ENCODE assay signal across 1 cellular context in the genomic region with DNA sequence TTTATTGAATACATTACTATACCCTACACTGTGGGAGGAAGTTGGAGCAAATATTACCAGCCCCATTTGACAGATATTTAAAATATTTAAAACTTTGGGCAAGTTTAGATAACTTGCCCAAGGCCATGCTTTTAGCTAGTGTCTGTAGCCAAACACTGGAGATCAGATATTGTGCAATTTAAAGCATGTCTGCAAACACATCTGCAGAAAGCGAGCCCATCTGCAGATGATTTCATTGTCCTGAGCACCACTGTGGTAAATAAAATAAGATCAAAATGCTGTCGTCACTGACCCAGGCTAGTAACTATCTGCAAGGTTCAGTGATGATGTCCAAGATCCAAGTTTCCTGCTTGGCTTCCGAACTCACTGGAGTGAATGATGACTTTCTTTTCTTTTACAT.
TF ChIP-seq lines count a peak whose summit lies in the region.

No MANE protein-coding gene starts in this region.

TF ChIP-seq in HepG2, 621 proteins besides CTCF, POLR2A, EP300 and RAD21 (continues in another document):
- TF ChIP-seq HOXA5 (CRISPR knock-in tag; IDR thresholded peaks at IDR 0.05) (0 out of 2 replicates have a peak, but pooled peaks have one; percentile 14), CREM (IDR thresholded peaks at IDR 0.05) (peak; percentile 29; the same call in 1 of the 2 replicates), CREM (CRISPR knock-in tag; IDR thresholded peaks at IDR 0.05) (no peak), ZNF672 (CRISPR knock-in tag; IDR thresholded peaks at IDR 0.05) (no peak), CEBPG (CRISPR knock-in tag; IDR thresholded peaks at IDR 0.05) (peak; percentile 91), ZNF430 (CRISPR knock-in tag; IDR thresholded peaks at IDR 0.05) (0 out of 2 replicates have a peak, but pooled peaks have one; percentile 5), ZSCAN21 (CRISPR knock-in tag; IDR thresholded peaks at IDR 0.05; ENCODE audit: borderline replicate concordance) (no peak), SOX5 (CRISPR knock-in tag; IDR thresholded peaks at IDR 0.05; ENCODE audit: borderline replicate concordance) (peak; percentile 56; the same call in 1 of the 2 replicates), SOX6 (IDR thresholded peaks at IDR 0.05) (no peak), SOX6 (CRISPR knock-in tag; IDR thresholded peaks at IDR 0.05) (peak; percentile 59; the same call in 1 of the 2 replicates), NFIC (IDR thresholded peaks at IDR 0.05; ENCODE audit: low read length) (0 out of 2 replicates have a peak, but pooled peaks have one; percentile 29), ZNF354B (CRISPR knock-in tag; IDR thresholded peaks at IDR 0.05) (no peak), ZMYM3 (CRISPR knock-in tag; IDR thresholded peaks at IDR 0.05) (no peak), PPARG (CRISPR knock-in tag; conservative IDR thresholded peaks at IDR 0.05) (0 out of 2 replicates have a peak, but pooled peaks have one; percentile 11), TAF1 (CRISPR knock-in tag; IDR thresholded peaks at IDR 0.05) (no peak), MTA1 (CRISPR knock-in tag; IDR thresholded peaks at IDR 0.05; ENCODE audit: borderline replicate concordance) (no peak), ETV5 (CRISPR knock-in tag; IDR thresholded peaks at IDR 0.05; ENCODE audit: borderline replicate concordance) (0 out of 2 replicates have a peak, but pooled peaks have one; percentile 6)
- TF ChIP-seq, protein P1, sequence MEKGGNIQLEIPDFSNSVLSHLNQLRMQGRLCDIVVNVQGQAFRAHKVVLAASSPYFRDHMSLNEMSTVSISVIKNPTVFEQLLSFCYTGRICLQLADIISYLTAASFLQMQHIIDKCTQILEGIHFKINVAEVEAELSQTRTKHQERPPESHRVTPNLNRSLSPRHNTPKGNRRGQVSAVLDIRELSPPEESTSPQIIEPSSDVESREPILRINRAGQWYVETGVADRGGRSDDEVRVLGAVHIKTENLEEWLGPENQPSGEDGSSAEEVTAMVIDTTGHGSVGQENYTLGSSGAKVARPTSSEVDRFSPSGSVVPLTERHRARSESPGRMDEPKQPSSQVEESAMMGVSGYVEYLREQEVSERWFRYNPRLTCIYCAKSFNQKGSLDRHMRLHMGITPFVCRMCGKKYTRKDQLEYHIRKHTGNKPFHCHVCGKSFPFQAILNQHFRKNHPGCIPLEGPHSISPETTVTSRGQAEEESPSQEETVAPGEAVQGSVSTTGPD (CRISPR knock-in tag; IDR thresholded peaks at IDR 0.05) = no peak
- TF ChIP-seq, protein P2, sequence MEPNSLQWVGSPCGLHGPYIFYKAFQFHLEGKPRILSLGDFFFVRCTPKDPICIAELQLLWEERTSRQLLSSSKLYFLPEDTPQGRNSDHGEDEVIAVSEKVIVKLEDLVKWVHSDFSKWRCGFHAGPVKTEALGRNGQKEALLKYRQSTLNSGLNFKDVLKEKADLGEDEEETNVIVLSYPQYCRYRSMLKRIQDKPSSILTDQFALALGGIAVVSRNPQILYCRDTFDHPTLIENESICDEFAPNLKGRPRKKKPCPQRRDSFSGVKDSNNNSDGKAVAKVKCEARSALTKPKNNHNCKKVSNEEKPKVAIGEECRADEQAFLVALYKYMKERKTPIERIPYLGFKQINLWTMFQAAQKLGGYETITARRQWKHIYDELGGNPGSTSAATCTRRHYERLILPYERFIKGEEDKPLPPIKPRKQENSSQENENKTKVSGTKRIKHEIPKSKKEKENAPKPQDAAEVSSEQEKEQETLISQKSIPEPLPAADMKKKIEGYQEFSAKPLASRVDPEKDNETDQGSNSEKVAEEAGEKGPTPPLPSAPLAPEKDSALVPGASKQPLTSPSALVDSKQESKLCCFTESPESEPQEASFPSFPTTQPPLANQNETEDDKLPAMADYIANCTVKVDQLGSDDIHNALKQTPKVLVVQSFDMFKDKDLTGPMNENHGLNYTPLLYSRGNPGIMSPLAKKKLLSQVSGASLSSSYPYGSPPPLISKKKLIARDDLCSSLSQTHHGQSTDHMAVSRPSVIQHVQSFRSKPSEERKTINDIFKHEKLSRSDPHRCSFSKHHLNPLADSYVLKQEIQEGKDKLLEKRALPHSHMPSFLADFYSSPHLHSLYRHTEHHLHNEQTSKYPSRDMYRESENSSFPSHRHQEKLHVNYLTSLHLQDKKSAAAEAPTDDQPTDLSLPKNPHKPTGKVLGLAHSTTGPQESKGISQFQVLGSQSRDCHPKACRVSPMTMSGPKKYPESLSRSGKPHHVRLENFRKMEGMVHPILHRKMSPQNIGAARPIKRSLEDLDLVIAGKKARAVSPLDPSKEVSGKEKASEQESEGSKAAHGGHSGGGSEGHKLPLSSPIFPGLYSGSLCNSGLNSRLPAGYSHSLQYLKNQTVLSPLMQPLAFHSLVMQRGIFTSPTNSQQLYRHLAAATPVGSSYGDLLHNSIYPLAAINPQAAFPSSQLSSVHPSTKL (CRISPR knock-in tag; IDR thresholded peaks at IDR 0.05) = peak; percentile 76
- TF ChIP-seq, protein P3, sequence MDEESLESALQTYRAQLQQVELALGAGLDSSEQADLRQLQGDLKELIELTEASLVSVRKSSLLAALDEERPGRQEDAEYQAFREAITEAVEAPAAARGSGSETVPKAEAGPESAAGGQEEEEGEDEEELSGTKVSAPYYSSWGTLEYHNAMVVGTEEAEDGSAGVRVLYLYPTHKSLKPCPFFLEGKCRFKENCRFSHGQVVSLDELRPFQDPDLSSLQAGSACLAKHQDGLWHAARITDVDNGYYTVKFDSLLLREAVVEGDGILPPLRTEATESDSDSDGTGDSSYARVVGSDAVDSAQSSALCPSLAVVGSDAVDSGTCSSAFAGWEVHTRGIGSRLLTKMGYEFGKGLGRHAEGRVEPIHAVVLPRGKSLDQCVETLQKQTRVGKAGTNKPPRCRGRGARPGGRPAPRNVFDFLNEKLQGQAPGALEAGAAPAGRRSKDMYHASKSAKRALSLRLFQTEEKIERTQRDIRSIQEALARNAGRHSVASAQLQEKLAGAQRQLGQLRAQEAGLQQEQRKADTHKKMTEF (CRISPR knock-in tag; IDR thresholded peaks at IDR 0.05) = peak; percentile 29; the same call in 1 of the 2 replicates
- TF ChIP-seq, protein P4, sequence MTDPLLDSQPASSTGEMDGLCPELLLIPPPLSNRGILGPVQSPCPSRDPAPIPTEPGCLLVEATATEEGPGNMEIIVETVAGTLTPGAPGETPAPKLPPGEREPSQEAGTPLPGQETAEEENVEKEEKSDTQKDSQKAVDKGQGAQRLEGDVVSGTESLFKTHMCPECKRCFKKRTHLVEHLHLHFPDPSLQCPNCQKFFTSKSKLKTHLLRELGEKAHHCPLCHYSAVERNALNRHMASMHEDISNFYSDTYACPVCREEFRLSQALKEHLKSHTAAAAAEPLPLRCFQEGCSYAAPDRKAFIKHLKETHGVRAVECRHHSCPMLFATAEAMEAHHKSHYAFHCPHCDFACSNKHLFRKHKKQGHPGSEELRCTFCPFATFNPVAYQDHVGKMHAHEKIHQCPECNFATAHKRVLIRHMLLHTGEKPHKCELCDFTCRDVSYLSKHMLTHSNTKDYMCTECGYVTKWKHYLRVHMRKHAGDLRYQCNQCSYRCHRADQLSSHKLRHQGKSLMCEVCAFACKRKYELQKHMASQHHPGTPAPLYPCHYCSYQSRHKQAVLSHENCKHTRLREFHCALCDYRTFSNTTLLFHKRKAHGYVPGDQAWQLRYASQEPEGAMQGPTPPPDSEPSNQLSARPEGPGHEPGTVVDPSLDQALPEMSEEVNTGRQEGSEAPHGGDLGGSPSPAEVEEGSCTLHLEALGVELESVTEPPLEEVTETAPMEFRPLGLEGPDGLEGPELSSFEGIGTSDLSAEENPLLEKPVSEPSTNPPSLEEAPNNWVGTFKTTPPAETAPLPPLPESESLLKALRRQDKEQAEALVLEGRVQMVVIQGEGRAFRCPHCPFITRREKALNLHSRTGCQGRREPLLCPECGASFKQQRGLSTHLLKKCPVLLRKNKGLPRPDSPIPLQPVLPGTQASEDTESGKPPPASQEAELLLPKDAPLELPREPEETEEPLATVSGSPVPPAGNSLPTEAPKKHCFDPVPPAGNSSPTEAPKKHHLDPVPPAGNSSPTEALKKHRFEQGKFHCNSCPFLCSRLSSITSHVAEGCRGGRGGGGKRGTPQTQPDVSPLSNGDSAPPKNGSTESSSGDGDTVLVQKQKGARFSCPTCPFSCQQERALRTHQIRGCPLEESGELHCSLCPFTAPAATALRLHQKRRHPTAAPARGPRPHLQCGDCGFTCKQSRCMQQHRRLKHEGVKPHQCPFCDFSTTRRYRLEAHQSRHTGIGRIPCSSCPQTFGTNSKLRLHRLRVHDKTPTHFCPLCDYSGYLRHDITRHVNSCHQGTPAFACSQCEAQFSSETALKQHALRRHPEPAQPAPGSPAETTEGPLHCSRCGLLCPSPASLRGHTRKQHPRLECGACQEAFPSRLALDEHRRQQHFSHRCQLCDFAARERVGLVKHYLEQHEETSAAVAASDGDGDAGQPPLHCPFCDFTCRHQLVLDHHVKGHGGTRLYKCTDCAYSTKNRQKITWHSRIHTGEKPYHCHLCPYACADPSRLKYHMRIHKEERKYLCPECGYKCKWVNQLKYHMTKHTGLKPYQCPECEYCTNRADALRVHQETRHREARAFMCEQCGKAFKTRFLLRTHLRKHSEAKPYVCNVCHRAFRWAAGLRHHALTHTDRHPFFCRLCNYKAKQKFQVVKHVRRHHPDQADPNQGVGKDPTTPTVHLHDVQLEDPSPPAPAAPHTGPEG (CRISPR knock-in tag; IDR thresholded peaks at IDR 0.05) = no peak
- TF ChIP-seq, protein P5, sequence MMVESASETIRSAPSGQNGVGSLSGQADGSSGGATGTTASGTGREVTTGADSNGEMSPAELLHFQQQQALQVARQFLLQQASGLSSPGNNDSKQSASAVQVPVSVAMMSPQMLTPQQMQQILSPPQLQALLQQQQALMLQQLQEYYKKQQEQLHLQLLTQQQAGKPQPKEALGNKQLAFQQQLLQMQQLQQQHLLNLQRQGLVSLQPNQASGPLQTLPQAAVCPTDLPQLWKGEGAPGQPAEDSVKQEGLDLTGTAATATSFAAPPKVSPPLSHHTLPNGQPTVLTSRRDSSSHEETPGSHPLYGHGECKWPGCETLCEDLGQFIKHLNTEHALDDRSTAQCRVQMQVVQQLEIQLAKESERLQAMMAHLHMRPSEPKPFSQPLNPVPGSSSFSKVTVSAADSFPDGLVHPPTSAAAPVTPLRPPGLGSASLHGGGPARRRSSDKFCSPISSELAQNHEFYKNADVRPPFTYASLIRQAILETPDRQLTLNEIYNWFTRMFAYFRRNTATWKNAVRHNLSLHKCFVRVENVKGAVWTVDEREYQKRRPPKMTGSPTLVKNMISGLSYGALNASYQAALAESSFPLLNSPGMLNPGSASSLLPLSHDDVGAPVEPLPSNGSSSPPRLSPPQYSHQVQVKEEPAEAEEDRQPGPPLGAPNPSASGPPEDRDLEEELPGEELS (CRISPR knock-in tag; IDR thresholded peaks at IDR 0.05) = peak; percentile 67; the same call in 1 of the 2 replicates
- TF ChIP-seq, protein P6, sequence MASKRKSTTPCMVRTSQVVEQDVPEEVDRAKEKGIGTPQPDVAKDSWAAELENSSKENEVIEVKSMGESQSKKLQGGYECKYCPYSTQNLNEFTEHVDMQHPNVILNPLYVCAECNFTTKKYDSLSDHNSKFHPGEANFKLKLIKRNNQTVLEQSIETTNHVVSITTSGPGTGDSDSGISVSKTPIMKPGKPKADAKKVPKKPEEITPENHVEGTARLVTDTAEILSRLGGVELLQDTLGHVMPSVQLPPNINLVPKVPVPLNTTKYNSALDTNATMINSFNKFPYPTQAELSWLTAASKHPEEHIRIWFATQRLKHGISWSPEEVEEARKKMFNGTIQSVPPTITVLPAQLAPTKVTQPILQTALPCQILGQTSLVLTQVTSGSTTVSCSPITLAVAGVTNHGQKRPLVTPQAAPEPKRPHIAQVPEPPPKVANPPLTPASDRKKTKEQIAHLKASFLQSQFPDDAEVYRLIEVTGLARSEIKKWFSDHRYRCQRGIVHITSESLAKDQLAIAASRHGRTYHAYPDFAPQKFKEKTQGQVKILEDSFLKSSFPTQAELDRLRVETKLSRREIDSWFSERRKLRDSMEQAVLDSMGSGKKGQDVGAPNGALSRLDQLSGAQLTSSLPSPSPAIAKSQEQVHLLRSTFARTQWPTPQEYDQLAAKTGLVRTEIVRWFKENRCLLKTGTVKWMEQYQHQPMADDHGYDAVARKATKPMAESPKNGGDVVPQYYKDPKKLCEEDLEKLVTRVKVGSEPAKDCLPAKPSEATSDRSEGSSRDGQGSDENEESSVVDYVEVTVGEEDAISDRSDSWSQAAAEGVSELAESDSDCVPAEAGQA (IDR thresholded peaks at IDR 0.05; ENCODE audit: low read depth) = no peak
- TF ChIP-seq, protein P6 (CRISPR knock-in tag; IDR thresholded peaks at IDR 0.05; ENCODE audit: borderline replicate concordance) = no peak
- TF ChIP-seq, protein P7, sequence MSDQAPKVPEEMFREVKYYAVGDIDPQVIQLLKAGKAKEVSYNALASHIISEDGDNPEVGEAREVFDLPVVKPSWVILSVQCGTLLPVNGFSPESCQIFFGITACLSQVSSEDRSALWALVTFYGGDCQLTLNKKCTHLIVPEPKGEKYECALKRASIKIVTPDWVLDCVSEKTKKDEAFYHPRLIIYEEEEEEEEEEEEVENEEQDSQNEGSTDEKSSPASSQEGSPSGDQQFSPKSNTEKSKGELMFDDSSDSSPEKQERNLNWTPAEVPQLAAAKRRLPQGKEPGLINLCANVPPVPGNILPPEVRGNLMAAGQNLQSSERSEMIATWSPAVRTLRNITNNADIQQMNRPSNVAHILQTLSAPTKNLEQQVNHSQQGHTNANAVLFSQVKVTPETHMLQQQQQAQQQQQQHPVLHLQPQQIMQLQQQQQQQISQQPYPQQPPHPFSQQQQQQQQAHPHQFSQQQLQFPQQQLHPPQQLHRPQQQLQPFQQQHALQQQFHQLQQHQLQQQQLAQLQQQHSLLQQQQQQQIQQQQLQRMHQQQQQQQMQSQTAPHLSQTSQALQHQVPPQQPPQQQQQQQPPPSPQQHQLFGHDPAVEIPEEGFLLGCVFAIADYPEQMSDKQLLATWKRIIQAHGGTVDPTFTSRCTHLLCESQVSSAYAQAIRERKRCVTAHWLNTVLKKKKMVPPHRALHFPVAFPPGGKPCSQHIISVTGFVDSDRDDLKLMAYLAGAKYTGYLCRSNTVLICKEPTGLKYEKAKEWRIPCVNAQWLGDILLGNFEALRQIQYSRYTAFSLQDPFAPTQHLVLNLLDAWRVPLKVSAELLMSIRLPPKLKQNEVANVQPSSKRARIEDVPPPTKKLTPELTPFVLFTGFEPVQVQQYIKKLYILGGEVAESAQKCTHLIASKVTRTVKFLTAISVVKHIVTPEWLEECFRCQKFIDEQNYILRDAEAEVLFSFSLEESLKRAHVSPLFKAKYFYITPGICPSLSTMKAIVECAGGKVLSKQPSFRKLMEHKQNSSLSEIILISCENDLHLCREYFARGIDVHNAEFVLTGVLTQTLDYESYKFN (CRISPR knock-in tag; conservative IDR thresholded peaks at IDR 0.05) = no peak; the same call in 1 of the 2 replicates
